In the genomic region with DNA sequence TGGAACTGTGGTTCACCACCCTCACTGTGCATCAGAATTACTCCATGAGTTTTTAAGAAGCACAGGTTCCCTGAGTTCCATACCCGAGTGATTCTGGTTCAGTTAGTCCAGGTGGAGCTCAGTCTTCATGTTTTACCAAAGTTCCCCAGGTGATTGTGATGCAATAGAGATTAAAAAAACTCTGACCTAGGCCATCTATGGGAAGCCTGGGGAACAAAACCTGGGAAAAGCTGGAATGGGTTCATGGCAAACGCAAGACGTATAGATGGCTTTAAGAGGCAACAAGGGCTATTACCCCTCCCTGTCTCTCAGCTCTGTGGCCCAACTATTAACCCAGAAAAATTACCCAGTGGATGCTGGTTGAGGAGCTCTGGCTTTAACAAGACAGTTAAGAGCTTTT, we compare ENCODE assay signal across 26 cellular contexts.
DNase-seq lines count a peak whose midpoint lies in the region; ATAC-seq, FAIRE-seq and TF ChIP-seq lines count a peak whose summit lies in the region.
"Had no signal": no experiment of that assay in that cellular context is flagged by ENCODE, and none has a peak within 500 bp of the region (broad histone marks: within the 10 kb centered on the region; RNA-seq: fewer than 3 reads in every experiment).

No MANE protein-coding gene starts in this region.

- H3K4me3 ChIP-seq in H1 (ENCODE audit: extremely low read depth in 1 of 4, insufficient read depth in 2 of 4, low read depth in 3 of 4, low read length in 4 of 4) (no peak overlapping the region), rectal smooth muscle tissue (ENCODE audit: low read length) (no peak overlapping the region)
- H3K4me3 ChIP-seq: BLaER1, GM12878, GM23248, HAP-1 had no signal

- H3K4me3 Mint-ChIP-seq in WTC11, result no peak overlapping the region
- no peak overlapping the region for H3K4me3 Mint-ChIP-seq in activated CD8-positive, alpha-beta T cell treated with anti-CD3 and anti-CD28 coated beads for 36 hours
- H3K4me3 Mint-ChIP-seq: B cell; CD4-positive, CD25-positive, alpha-beta regulatory T cell; CD8-positive, alpha-beta T cell; HFFc6 had no signal

- no peak for TF ChIP-seq POLR2A in H1 (IDR thresholded peaks at IDR 0.05; ENCODE audit: control extremely low read depth in 1 of 2, low read depth in 2 of 2, low read length in 2 of 2)

- H3K9me3 ChIP-seq in H1 (ENCODE audit: insufficient read depth in 2 of 2, low read depth in 1 of 2, low read length in 1 of 2), result no peaks in the 10 kb centered on the region
- H3K9me3 ChIP-seq: BLaER1, HAP-1 had no signal

- H4K20me1 ChIP-seq in H1 (replicated peaks in 1 of 2; ENCODE audit: control insufficient read depth in 1 of 2, insufficient read depth in 2 of 2, low read length in 2 of 2), result no peaks in the 10 kb centered on the region
- H4K20me1 ChIP-seq: BLaER1 had no signal

- H3K4me1 ChIP-seq in H1 (replicated peaks in 1 of 4; ENCODE audit: control insufficient read depth in 3 of 4, insufficient read depth in 4 of 4, low read length in 3 of 4) (peaks cover 2 to 9% (median 5%) of the 10 kb centered on the region in 4 experiments; a peak in 4 of 7 replicates), rectal smooth muscle tissue (ENCODE audit: control insufficient read depth, insufficient read depth, low read length) (peaks cover 39% of the 10 kb centered on the region)

- H3K4ac ChIP-seq in H1 (replicated peaks; ENCODE audit: insufficient read length, low read depth, low read length), result no peak overlapping the region

- CTCF ChIA-PET in WTC11 (lab: Charles Lee), result interaction anchor here (1.0 to 1.6 kb wide), 3 partner anchors 74 to 91 kb away, joined by 4 to 8 read pairs (median 6); no protein-coding TSS in a partner anchor
- CTCF ChIA-PET in H1 (lab: Charles Lee; ENCODE audit: partially characterized antibody), result interaction anchor here (0.7 to 1.8 kb wide), 11 partner anchors 10 to 209 kb away, joined by 3 to 8 read pairs (median 3); no protein-coding TSS in a partner anchor
- CTCF ChIA-PET in activated CD8-positive, alpha-beta T cell treated with anti-CD3 and anti-CD28 coated beads for 36 hours (lab: Charles Lee), result interaction anchor here (0.8 to 7.7 kb wide), 5 partner anchors 11 to 145 kb away, joined by 3 to 66 read pairs (median 4); no protein-coding TSS in a partner anchor

- no peak overlapping the region for H3K56ac ChIP-seq in H1 (replicated peaks; ENCODE audit: insufficient read length, low read depth, low read length)

- no peaks in the 10 kb centered on the region for H3K36me3 Mint-ChIP-seq in WTC11
- H3K36me3 Mint-ChIP-seq in activated CD8-positive, alpha-beta T cell treated with anti-CD3 and anti-CD28 coated beads for 36 hours (ENCODE audit: low read depth), result no peaks in the 10 kb centered on the region
- H3K36me3 Mint-ChIP-seq: CD4-positive, CD25-positive, alpha-beta regulatory T cell; CD8-positive, alpha-beta T cell had no signal

- no peak overlapping the region for H2AK5ac ChIP-seq in H1 (ENCODE audit: low read depth, low read length)

- no peaks in the 10 kb centered on the region for H3K79me1 ChIP-seq in H1 (ENCODE audit: low read depth, low read length)

- no peak overlapping the region for H2BK5ac ChIP-seq in H1 (ENCODE audit: low read depth, low read length)

- no peak overlapping the region for H2BK120ac ChIP-seq in H1 (replicated peaks; ENCODE audit: low read depth, low read length)

- H2BK15ac ChIP-seq in H1 (ENCODE audit: low read length), result no peak overlapping the region

- H3K36me3 ChIP-seq in H1 (ENCODE audit: control insufficient read depth in 2 of 4, insufficient read depth in 4 of 4, low read length in 3 of 4), result no peaks in the 10 kb centered on the region
- no peaks in the 10 kb centered on the region for H3K36me3 ChIP-seq in rectal smooth muscle tissue (ENCODE audit: control insufficient read depth, insufficient read depth, low read length)
- H3K36me3 ChIP-seq: BLaER1, HAP-1 had no signal

- H3K14ac ChIP-seq in H1 (ENCODE audit: insufficient read length), result no peak overlapping the region

- DNase-seq in NCI-H2227 (lab: John Stamatoyannopoulos, UW; ENCODE audit: unreplicated experiment) (peak; percentile 45), NCI-H2227 treated with DMSO at 0.1 percent for 48 hours (lab: John Stamatoyannopoulos, UW) (no peak), WTC11 (ENCODE audit: low spot score) (no peak), H1 (ENCODE audit: low read depth in 1 of 2, low spot score in 2 of 2) (no peak), NCI-H2196 treated with DMSO at 0.1 percent for 48 hours (lab: John Stamatoyannopoulos, UW; ENCODE audit: unreplicated experiment) (no peak), activated gamma-delta T cell treated with Interleukin-2 at 50 U/mL for 16 hours (no peak)
- DNase-seq in activated CD8-positive, alpha-beta T cell treated with anti-CD3 and anti-CD28 coated beads for 36 hours, result no peak
- DNase-seq: CD4-positive, CD25-positive, alpha-beta regulatory T cell; CD8-positive, alpha-beta T cell; DMS 273 treated with DMSO at 0.1 percent for 48 hours; DMS79; EL; GDM1; GM23248; HFFc6 had no signal

- POLR2A ChIA-PET in WTC11 (lab: Charles Lee), result interaction anchor here (0.9 kb wide), 1 partner anchor 121 kb away, joined by 8 read pairs; no protein-coding TSS in a partner anchor
- POLR2A ChIA-PET in H1 (lab: Charles Lee; ENCODE audit: partially characterized antibody), result interaction anchor here (0.9 kb wide), 1 partner anchor 128 kb away, joined by 4 read pairs; the partner anchor contains the start of gene EIF4G2
- POLR2A ChIA-PET in activated CD8-positive, alpha-beta T cell treated with anti-CD3 and anti-CD28 coated beads for 36 hours (lab: Charles Lee), result interaction anchor here (0.9 kb wide), 1 partner anchor 319 kb away, joined by 3 read pairs; no protein-coding TSS in a partner anchor

- H4K5ac ChIP-seq in H1 (ENCODE audit: insufficient read length, low read depth, low read length), result no peak overlapping the region

- H2BK12ac ChIP-seq in H1 (ENCODE audit: low read depth, low read length), result no peak overlapping the region

- no peak for FAIRE-seq in H1 (lab: Jason Lieb, UNC)
- FAIRE-seq: A204.1, D721Med, GM12878, GM19239, H54 had no signal

- no peak overlapping the region for H2BK20ac ChIP-seq in H1 (ENCODE audit: low read length)

- no peaks in the 10 kb centered on the region for H3K9me3 Mint-ChIP-seq in WTC11
- H3K9me3 Mint-ChIP-seq in activated CD8-positive, alpha-beta T cell treated with anti-CD3 and anti-CD28 coated beads for 36 hours, result no peaks in the 10 kb centered on the region
- H3K9me3 Mint-ChIP-seq: CD4-positive, CD25-positive, alpha-beta regulatory T cell; CD8-positive, alpha-beta T cell; HFFc6 had no signal

- H3K4me2 ChIP-seq in H1 (ENCODE audit: insufficient read depth in 1 of 2, low read depth in 2 of 2, low read length in 2 of 2), result no peak overlapping the region
- H3K4me2 ChIP-seq: BLaER1 had no signal

- H3K27me3 Mint-ChIP-seq in WTC11 (ENCODE audit: low read depth), result no peaks in the 10 kb centered on the region
- peaks cover 14% of the 10 kb centered on the region for H3K27me3 Mint-ChIP-seq in activated CD8-positive, alpha-beta T cell treated with anti-CD3 and anti-CD28 coated beads for 36 hours

- H3K23me2 ChIP-seq in H1 (ENCODE audit: low read depth, low read length), result peaks cover 2% of the 10 kb centered on the region; the same call in 1 of the 2 replicates

- no peak overlapping the region for H3K23ac ChIP-seq in H1 (ENCODE audit: insufficient read length)

- H3K18ac ChIP-seq in H1 (ENCODE audit: extremely low read depth, low read length), result no peak overlapping the region

- peak overlapping the region; percentile 82; the same call in 1 of the 2 replicates for H2AFZ ChIP-seq in H1 (ENCODE audit: low read length)
- H2AFZ ChIP-seq: GM23248 had no signal

- no peak for ATAC-seq in WTC11
- ATAC-seq in activated CD8-positive, alpha-beta T cell treated with anti-CD3 and anti-CD28 coated beads for 36 hours, result no peak
- ATAC-seq: CD8-positive, alpha-beta T cell; GM12878 had no signal

- TF ChIP-seq CTCF in WTC11 (IDR thresholded peaks at IDR 0.05), result no peak
- TF ChIP-seq CTCF in H1 (IDR thresholded peaks at IDR 0.05; ENCODE audit: control extremely low read depth in 1 of 3, insufficient read depth in 1 of 3, low read depth in 1 of 3, low read length in 3 of 3), result no peak
- TF ChIP-seq CTCF in activated CD8-positive, alpha-beta T cell treated with anti-CD3 and anti-CD28 coated beads for 36 hours (IDR thresholded peaks at IDR 0.05), result no peak

- peaks cover 18% of the 10 kb centered on the region for H3K4me1 Mint-ChIP-seq in WTC11
- H3K4me1 Mint-ChIP-seq in activated CD8-positive, alpha-beta T cell treated with anti-CD3 and anti-CD28 coated beads for 36 hours (ENCODE audit: low read depth), result peaks cover 6% of the 10 kb centered on the region

- H3K27ac Mint-ChIP-seq in WTC11, result no peak overlapping the region
- H3K27ac Mint-ChIP-seq in activated CD8-positive, alpha-beta T cell treated with anti-CD3 and anti-CD28 coated beads for 36 hours, result no peak overlapping the region
- H3K27ac Mint-ChIP-seq: B cell; CD4-positive, CD25-positive, alpha-beta regulatory T cell; CD8-positive, alpha-beta T cell; HFFc6 had no signal

- intact Hi-C loops in activated CD8-positive, alpha-beta T cell treated with anti-CD3 and anti-CD28 coated beads for 36 hours (cut with micrococcal nuclease), result loop anchor here (10.0 kb wide), 2 partner anchors 142 to 848 kb away; no protein-coding TSS in a partner anchor

- no peak overlapping the region for H4K91ac ChIP-seq in H1 (replicated peaks; ENCODE audit: insufficient read length, low read length)

- H3K27ac ChIP-seq in H1 (ENCODE audit: low read depth, low read length) (no peak overlapping the region), rectal smooth muscle tissue (ENCODE audit: low read depth, low read length) (peak overlapping the region; percentile 40)
- H3K27ac ChIP-seq: 22Rv1, BLaER1, C4-2B, GM23248 had no signal

- H3K27me3 ChIP-seq in H1 (replicated peaks in 1 of 4; ENCODE audit: control insufficient read depth in 3 of 4, extremely low read depth in 1 of 4, insufficient read depth in 3 of 4, low read length in 3 of 4) (no peaks in the 10 kb centered on the region), rectal smooth muscle tissue (ENCODE audit: control insufficient read depth, insufficient read depth, low read length) (no peaks in the 10 kb centered on the region)

- H3K9ac ChIP-seq in H1 (replicated peaks in 1 of 4; ENCODE audit: extremely low read depth in 1 of 4, low read depth in 3 of 4, low read length in 3 of 4), result no peak overlapping the region
- no peak overlapping the region for H3K9ac ChIP-seq in rectal smooth muscle tissue (ENCODE audit: low read length)
- H3K9ac ChIP-seq: BLaER1, GM23248 had no signal

- H3K79me2 ChIP-seq in H1 (ENCODE audit: control insufficient read depth in 1 of 2, insufficient read depth in 2 of 2, low read length in 2 of 2), result no peaks in the 10 kb centered on the region; a peak in 1 of 4 replicates

- WGBS in H1 (ENCODE audit: extremely low coverage in 1 of 2, insufficient coverage in 1 of 2, insufficient read length in 1 of 2, insufficient replicate concordance in 2 of 2, low coverage in 1 of 2, low lambda C conversion rate in 2 of 2, missing lambda C conversion rate in 1 of 2), 2 experiments, result 92% methylated on average over 3 of the region's 3 CpGs; no CpG with 5 or more reads in 1 of the 2 experiments

- no peak for TF ChIP-seq EP300 in H1 (IDR thresholded peaks at IDR 0.05; ENCODE audit: borderline replicate concordance in 1 of 2, low read depth in 2 of 2, low read length in 2 of 2)

- TF ChIP-seq RAD21 in H1 (IDR thresholded peaks at IDR 0.05 in 1 of 2, conservative IDR thresholded peaks at IDR 0.05 in 1 of 2; ENCODE audit: low read depth in 2 of 2, low read length in 2 of 2), result no peak

- no peak overlapping the region for H4K8ac ChIP-seq in H1 (ENCODE audit: extremely low read depth, insufficient read depth, low read length)
